Comparison of ENCODE assay signal across 1 cellular context in the genomic region with DNA sequence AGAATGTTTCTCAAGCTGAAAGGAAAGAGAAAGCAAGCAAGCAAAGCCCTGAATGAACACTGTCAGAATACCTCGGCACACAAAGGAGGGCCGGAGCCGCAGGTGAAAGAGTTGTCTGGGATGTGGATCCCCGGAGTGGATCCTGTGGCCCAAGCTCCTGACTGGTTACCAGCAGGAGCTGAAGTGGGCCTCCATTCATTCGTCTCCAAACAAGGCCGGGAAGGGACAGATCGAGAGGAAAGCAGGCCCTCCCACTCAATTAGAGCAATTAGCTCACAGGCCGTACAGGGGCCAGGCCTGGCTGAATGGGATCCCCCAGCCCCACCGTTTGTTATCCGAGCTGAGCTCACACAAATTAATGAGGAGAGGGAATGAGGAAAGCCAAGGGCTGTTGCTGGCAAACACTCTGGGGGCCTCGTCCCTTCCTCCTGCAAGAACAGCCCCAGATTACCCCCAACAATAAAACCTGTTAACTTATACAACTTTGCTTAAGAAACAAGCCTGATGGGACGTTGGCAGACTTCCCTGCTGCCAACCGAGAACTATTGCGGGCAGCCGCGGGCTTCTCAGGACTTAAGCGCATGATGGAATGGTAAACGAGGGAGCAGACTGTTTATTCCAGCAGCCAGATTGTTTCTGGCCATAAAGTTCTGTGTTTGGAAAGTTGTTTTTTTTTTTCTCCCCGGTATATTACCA.
TF ChIP-seq lines count a peak whose summit lies in the region.

No MANE protein-coding gene starts in this region.

TF ChIP-seq in GM23338, 12 proteins besides CTCF, POLR2A, EP300 and RAD21 (continued from another document):
- TF ChIP-seq, protein P1, sequence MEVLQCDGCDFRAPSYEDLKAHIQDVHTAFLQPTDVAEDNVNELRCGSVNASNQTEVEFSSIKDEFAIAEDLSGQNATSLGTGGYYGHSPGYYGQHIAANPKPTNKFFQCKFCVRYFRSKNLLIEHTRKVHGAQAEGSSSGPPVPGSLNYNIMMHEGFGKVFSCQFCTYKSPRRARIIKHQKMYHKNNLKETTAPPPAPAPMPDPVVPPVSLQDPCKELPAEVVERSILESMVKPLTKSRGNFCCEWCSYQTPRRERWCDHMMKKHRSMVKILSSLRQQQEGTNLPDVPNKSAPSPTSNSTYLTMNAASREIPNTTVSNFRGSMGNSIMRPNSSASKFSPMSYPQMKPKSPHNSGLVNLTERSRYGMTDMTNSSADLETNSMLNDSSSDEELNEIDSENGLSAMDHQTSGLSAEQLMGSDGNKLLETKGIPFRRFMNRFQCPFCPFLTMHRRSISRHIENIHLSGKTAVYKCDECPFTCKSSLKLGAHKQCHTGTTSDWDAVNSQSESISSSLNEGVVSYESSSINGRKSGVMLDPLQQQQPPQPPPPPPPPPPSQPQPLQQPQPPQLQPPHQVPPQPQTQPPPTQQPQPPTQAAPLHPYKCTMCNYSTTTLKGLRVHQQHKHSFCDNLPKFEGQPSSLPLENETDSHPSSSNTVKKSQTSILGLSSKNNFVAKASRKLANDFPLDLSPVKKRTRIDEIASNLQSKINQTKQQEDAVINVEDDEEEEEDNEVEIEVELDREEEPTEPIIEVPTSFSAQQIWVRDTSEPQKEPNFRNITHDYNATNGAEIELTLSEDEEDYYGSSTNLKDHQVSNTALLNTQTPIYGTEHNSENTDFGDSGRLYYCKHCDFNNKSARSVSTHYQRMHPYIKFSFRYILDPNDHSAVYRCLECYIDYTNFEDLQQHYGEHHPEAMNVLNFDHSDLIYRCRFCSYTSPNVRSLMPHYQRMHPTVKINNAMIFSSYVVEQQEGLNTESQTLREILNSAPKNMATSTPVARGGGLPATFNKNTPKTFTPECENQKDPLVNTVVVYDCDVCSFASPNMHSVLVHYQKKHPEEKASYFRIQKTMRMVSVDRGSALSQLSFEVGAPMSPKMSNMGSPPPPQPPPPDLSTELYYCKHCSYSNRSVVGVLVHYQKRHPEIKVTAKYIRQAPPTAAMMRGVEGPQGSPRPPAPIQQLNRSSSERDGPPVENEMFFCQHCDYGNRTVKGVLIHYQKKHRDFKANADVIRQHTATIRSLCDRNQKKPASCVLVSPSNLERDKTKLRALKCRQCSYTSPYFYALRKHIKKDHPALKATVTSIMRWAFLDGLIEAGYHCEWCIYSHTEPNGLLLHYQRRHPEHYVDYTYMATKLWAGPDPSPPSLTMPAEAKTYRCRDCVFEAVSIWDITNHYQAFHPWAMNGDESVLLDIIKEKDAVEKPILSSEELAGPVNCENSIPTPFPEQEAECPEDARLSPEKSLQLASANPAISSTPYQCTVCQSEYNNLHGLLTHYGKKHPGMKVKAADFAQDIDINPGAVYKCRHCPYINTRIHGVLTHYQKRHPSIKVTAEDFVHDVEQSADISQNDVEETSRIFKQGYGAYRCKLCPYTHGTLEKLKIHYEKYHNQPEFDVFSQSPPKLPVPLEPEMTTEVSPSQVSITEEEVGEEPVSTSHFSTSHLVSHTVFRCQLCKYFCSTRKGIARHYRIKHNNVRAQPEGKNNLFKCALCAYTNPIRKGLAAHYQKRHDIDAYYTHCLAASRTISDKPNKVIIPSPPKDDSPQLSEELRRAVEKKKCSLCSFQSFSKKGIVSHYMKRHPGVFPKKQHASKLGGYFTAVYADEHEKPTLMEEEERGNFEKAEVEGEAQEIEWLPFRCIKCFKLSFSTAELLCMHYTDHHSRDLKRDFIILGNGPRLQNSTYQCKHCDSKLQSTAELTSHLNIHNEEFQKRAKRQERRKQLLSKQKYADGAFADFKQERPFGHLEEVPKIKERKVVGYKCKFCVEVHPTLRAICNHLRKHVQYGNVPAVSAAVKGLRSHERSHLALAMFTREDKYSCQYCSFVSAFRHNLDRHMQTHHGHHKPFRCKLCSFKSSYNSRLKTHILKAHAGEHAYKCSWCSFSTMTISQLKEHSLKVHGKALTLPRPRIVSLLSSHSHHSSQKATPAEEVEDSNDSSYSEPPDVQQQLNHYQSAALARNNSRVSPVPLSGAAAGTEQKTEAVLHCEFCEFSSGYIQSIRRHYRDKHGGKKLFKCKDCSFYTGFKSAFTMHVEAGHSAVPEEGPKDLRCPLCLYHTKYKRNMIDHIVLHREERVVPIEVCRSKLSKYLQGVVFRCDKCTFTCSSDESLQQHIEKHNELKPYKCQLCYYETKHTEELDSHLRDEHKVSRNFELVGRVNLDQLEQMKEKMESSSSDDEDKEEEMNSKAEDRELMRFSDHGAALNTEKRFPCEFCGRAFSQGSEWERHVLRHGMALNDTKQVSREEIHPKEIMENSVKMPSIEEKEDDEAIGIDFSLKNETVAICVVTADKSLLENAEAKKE (CRISPR knock-in tag; IDR thresholded peaks at IDR 0.05), result no peak
- TF ChIP-seq STAT1 (IDR thresholded peaks at IDR 0.05; ENCODE audit: unreplicated experiment), result no peak
- no peak for TF ChIP-seq EZH2phosphoT487 (IDR thresholded peaks at IDR 0.05; ENCODE audit: unreplicated experiment)
- TF ChIP-seq, protein P2, sequence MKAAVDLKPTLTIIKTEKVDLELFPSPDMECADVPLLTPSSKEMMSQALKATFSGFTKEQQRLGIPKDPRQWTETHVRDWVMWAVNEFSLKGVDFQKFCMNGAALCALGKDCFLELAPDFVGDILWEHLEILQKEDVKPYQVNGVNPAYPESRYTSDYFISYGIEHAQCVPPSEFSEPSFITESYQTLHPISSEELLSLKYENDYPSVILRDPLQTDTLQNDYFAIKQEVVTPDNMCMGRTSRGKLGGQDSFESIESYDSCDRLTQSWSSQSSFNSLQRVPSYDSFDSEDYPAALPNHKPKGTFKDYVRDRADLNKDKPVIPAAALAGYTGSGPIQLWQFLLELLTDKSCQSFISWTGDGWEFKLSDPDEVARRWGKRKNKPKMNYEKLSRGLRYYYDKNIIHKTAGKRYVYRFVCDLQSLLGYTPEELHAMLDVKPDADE (IDR thresholded peaks at IDR 0.05), result no peak
- TF ChIP-seq ZNF114 (CRISPR knock-in tag; IDR thresholded peaks at IDR 0.05), result no peak
- TF ChIP-seq EZH2 (IDR thresholded peaks at IDR 0.05; ENCODE audit: low read depth, unreplicated experiment), result no peak
